ENCODE assay signal across 8 cellular contexts in the genomic region with DNA sequence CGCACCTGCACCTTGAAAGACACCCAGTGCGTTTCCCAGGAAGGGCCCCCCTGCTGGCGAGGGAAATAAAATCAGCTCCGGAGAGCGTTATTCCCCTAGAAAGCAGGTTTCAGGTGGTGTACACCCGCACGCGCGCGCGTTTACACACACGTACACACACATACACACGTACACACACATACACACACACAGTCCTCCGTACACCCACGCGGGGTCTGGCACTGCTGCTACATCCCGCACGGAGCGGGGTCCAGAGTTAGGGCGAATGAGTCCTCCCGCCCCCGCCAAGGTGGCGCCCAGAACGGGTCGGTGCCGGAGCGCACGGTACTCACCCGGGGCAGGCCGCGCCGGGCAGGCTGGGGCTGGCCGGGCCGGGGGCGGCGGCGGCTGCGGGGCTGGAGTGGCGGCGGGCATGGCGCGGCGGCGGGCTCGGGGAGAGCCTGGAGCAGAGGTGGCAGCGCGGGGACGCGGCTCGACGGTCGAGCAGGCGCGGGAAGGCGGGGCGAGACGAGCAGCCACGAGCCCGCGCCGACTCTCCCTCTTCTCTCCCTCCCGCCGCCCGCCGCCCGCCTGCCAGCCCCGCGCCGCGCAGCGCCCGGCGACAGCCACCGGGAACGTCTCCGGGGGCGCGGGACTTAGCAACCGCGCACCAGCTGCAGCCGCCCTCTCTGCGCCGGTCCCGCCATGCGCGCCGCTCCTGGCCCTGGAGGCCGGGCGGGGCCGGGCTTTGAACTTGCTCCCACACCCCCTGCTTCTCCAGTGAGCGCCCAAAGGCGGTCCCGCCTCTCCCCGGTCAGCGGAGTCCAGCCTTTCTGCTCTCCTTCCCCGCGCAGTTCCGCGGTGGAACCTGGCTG. TPM values are rescaled to one million over a fixed set of nuclear protein-coding genes. Genes with fewer than 3 reads are reported as not detected.
DNase-seq lines count a peak whose midpoint lies in the region; ATAC-seq and TF ChIP-seq lines count a peak whose summit lies in the region.

Gene DCLK3 (minus strand): TSS at position 704 of the 854 bp plus-strand sequence. CDS start 290 bp downstream, at position 414.

- peak; percentile 7 for DNase-seq in stimulated activated CD4-positive, alpha-beta T cell treated with anti-CD3 and anti-CD28 coated beads, Interleukin-1b, Interleukin-23, amount 100 ng/mL, for 48 hours
- DNase-seq in stimulated activated CD4-positive, alpha-beta T cell treated with anti-CD3 and anti-CD28 coated beads, Interleukin-4, amount 100 ng/mL, for 4 hours, result no peak
- DNase-seq in choroid plexus epithelial cell (ENCODE audit: low read depth) (no peak), naive B cell (no peak), pons (ENCODE audit: low spot score) (no peak), HCEC 1CT (no peak)

- no peak within 1 kb of the TSS for H3K27ac Mint-ChIP-seq in naive B cell

- no peak for ATAC-seq in naive B cell (ENCODE audit: low read depth in 2 of 2)
- ATAC-seq in GM18502 (IDR thresholded peaks at IDR 0.05; ENCODE audit: poor library complexity, unreplicated experiment), result no peak
- ATAC-seq in HG02870 (IDR thresholded peaks at IDR 0.05; ENCODE audit: unreplicated experiment), result no peak

- peaks cover 0 to 6% (median 3%) of the 10 kb centered on the region in 7 donors for H3K9me3 Mint-ChIP-seq in naive B cell

- TF ChIP-seq CTCF in choroid plexus epithelial cell (conservative IDR thresholded peaks at IDR 0.05; ENCODE audit: low read depth, low read length), result no peak

- peaks cover 5 to 15% (median 11%) of the 10 kb centered on the region in 3 donors for H3K4me1 Mint-ChIP-seq in naive B cell

- peak within 1 kb of the TSS; percentile 13 for H3K4me3 ChIP-seq in choroid plexus epithelial cell (ENCODE audit: low read depth, low read length)

- peaks cover 62 to 82% (median 77%) of the 10 kb centered on the region in 3 donors for H3K27me3 Mint-ChIP-seq in naive B cell

- H3K36me3 Mint-ChIP-seq in naive B cell, result peaks cover 0 to 11% of the 10 kb centered on the region in 2 donors

- H3K4me3 Mint-ChIP-seq in naive B cell, result peak within 1 kb of the TSS; percentile 37 to 84 (median 67)

RNA-seq across cellular contexts. Expression of gene DCLK3, which starts in this region (rescaled TPM):
- not detected for polyA plus RNA-seq in naive B cell (ENCODE audit: low read depth in 6 of 6)
